8 cellular contexts compared by ENCODE assay signal in genomic region chr1:65075123-65075976, GRCh38.
DNase-seq lines count a peak whose midpoint lies in the region; ATAC-seq lines count a peak whose summit lies in the region.

No MANE protein-coding gene starts in this region.

- no peak overlapping the region for H4K5ac ChIP-seq in mesendoderm (ENCODE audit: low read length)

- peak; percentile 62 for DNase-seq in AG08395 (ENCODE audit: low spot score)
- DNase-seq in NCI-H510A (lab: John Stamatoyannopoulos, UW) = peak; percentile 37
- peak; percentile 80 for DNase-seq in activated CD4-positive, alpha-beta T cell treated with anti-CD3 and anti-CD28 coated beads, Interleukin-2, amount 10 ng/mL, durations not matched to agents 7 days and 5 days
- DNase-seq in effector CD4-positive, alpha-beta T cell = peak; percentile 58
- peak; percentile 76 for DNase-seq in mesendoderm
- peak; percentile 40 for DNase-seq in stimulated activated naive CD4-positive, alpha-beta T cell treated with Interleukin-2 at 50 U/mL for 16 hours (lab: John Stamatoyannopoulos, UW)

- ATAC-seq in GM18867 (IDR thresholded peaks at IDR 0.05; ENCODE audit: unreplicated experiment) (peak; percentile 86), HG03175 (IDR thresholded peaks at IDR 0.05; ENCODE audit: unreplicated experiment) (peak; percentile 82)

- H3K79me1 ChIP-seq in mesendoderm (ENCODE audit: low read length) = no peaks in the 10 kb centered on the region

- H3K9me3 Mint-ChIP-seq in activated CD4-positive, alpha-beta T cell treated with anti-CD3 and anti-CD28 coated beads, Interleukin-2, amount 10 ng/mL, durations not matched to agents 7 days and 5 days = no peaks in the 10 kb centered on the region

- no peak overlapping the region for H2AK5ac ChIP-seq in mesendoderm (ENCODE audit: low read length)

- WGBS in mesendoderm (ENCODE audit: extremely low coverage, insufficient coverage, low lambda C conversion rate) = no CpG with 5 or more reads among the region's 6 CpGs

- CTCF ChIA-PET in activated CD4-positive, alpha-beta T cell treated with anti-CD3 and anti-CD28 coated beads, Interleukin-2, amount 10 ng/mL, durations not matched to agents 7 days and 5 days (lab: Charles Lee) = interaction anchor here (0.8 to 2.4 kb wide), 13 partner anchors 10 to 396 kb away, joined by 3 to 11 read pairs (median 3); no protein-coding TSS in a partner anchor

- H2BK120ac ChIP-seq in mesendoderm (ENCODE audit: low read depth, low read length) = no peak overlapping the region

- H3K27me3 Mint-ChIP-seq in activated CD4-positive, alpha-beta T cell treated with anti-CD3 and anti-CD28 coated beads, Interleukin-2, amount 10 ng/mL, durations not matched to agents 7 days and 5 days = peaks cover 6% of the 10 kb centered on the region

- no peak overlapping the region for H3K27ac ChIP-seq in mesendoderm (ENCODE audit: low read depth, low read length)

- no peak overlapping the region for H3K27ac Mint-ChIP-seq in activated CD4-positive, alpha-beta T cell treated with anti-CD3 and anti-CD28 coated beads, Interleukin-2, amount 10 ng/mL, durations not matched to agents 7 days and 5 days

- H3K36me3 ChIP-seq in mesendoderm (ENCODE audit: control insufficient read depth, insufficient read depth, low read length) = no peaks in the 10 kb centered on the region

- no peak overlapping the region for H3K4me3 ChIP-seq in mesendoderm (ENCODE audit: low read length)

- POLR2A ChIA-PET in activated CD4-positive, alpha-beta T cell treated with anti-CD3 and anti-CD28 coated beads, Interleukin-2, amount 10 ng/mL, durations not matched to agents 7 days and 5 days (lab: Charles Lee) = interaction anchor here (0.5 kb wide), 1 partner anchor 188 kb away, joined by 3 read pairs; no protein-coding TSS in a partner anchor

- H3K4me3 Mint-ChIP-seq in activated CD4-positive, alpha-beta T cell treated with anti-CD3 and anti-CD28 coated beads, Interleukin-2, amount 10 ng/mL, durations not matched to agents 7 days and 5 days = no peak overlapping the region

- H3K36me3 Mint-ChIP-seq in activated CD4-positive, alpha-beta T cell treated with anti-CD3 and anti-CD28 coated beads, Interleukin-2, amount 10 ng/mL, durations not matched to agents 7 days and 5 days (ENCODE audit: low read depth) = no peaks in the 10 kb centered on the region

- no peaks in the 10 kb centered on the region for H3K79me2 ChIP-seq in mesendoderm (ENCODE audit: control insufficient read depth, insufficient read depth, low read length)

- peaks cover 2% of the 10 kb centered on the region for H3K4me1 Mint-ChIP-seq in activated CD4-positive, alpha-beta T cell treated with anti-CD3 and anti-CD28 coated beads, Interleukin-2, amount 10 ng/mL, durations not matched to agents 7 days and 5 days

- no peaks in the 10 kb centered on the region for H3K27me3 ChIP-seq in mesendoderm (ENCODE audit: insufficient read depth, low read length, poor library complexity)

- H3K18ac ChIP-seq in mesendoderm (ENCODE audit: low read length) = no peak overlapping the region

- H3K23ac ChIP-seq in mesendoderm (ENCODE audit: low read length) = no peak overlapping the region

- H3K56ac ChIP-seq in mesendoderm (ENCODE audit: low read length) = no peak overlapping the region

- no peak overlapping the region for H3K4ac ChIP-seq in mesendoderm (ENCODE audit: low read depth, low read length)

- no peak overlapping the region for H2BK15ac ChIP-seq in mesendoderm (replicated peaks; ENCODE audit: low read depth)

- H3K9ac ChIP-seq in mesendoderm (ENCODE audit: low read length) = no peak overlapping the region

- H2BK5ac ChIP-seq in mesendoderm (ENCODE audit: low read length) = no peak overlapping the region

- no peak overlapping the region for H4K8ac ChIP-seq in mesendoderm (ENCODE audit: low read depth, low read length)

- no peaks in the 10 kb centered on the region for H3K4me1 ChIP-seq in mesendoderm (ENCODE audit: control insufficient read depth, low read depth, low read length)

- no peak overlapping the region for H3K4me2 ChIP-seq in mesendoderm (ENCODE audit: low read length)
